Comparison of ENCODE assay signal across 1 cellular context in the genomic region with DNA sequence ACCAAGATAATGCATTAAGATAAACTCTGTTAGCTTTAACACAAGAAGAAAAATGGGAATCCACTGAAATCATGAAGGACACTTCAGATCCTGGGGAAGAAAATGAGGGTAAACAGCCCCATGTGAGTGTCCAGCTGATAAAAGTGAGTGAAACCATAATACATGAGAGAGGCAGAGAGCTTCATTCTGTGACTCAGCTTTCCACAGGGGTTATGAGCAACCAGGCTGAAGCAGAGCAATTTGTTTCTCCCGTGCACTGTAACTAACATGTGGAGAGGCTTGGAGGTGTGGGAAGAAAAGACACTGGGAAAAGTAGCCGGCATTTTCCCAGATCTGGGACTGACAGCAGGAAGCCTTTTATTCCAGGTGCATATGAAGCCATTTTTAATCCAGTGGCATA.
TF ChIP-seq lines count a peak whose summit lies in the region.

No MANE protein-coding gene starts in this region.

TF ChIP-seq in SK-N-SH, 30 proteins besides CTCF, POLR2A, EP300 and RAD21 (continued from another document):
- TF ChIP-seq, protein P1, sequence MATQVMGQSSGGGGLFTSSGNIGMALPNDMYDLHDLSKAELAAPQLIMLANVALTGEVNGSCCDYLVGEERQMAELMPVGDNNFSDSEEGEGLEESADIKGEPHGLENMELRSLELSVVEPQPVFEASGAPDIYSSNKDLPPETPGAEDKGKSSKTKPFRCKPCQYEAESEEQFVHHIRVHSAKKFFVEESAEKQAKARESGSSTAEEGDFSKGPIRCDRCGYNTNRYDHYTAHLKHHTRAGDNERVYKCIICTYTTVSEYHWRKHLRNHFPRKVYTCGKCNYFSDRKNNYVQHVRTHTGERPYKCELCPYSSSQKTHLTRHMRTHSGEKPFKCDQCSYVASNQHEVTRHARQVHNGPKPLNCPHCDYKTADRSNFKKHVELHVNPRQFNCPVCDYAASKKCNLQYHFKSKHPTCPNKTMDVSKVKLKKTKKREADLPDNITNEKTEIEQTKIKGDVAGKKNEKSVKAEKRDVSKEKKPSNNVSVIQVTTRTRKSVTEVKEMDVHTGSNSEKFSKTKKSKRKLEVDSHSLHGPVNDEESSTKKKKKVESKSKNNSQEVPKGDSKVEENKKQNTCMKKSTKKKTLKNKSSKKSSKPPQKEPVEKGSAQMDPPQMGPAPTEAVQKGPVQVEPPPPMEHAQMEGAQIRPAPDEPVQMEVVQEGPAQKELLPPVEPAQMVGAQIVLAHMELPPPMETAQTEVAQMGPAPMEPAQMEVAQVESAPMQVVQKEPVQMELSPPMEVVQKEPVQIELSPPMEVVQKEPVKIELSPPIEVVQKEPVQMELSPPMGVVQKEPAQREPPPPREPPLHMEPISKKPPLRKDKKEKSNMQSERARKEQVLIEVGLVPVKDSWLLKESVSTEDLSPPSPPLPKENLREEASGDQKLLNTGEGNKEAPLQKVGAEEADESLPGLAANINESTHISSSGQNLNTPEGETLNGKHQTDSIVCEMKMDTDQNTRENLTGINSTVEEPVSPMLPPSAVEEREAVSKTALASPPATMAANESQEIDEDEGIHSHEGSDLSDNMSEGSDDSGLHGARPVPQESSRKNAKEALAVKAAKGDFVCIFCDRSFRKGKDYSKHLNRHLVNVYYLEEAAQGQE (IDR thresholded peaks at IDR 0.05; ENCODE audit: low read depth, low read length), result no peak
- TF ChIP-seq ELF1 (IDR thresholded peaks at IDR 0.05), result no peak
- TF ChIP-seq, protein P2, sequence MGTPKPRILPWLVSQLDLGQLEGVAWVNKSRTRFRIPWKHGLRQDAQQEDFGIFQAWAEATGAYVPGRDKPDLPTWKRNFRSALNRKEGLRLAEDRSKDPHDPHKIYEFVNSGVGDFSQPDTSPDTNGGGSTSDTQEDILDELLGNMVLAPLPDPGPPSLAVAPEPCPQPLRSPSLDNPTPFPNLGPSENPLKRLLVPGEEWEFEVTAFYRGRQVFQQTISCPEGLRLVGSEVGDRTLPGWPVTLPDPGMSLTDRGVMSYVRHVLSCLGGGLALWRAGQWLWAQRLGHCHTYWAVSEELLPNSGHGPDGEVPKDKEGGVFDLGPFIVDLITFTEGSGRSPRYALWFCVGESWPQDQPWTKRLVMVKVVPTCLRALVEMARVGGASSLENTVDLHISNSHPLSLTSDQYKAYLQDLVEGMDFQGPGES (IDR thresholded peaks at IDR 0.05; ENCODE audit: low read depth, low read length), result no peak
- TF ChIP-seq RCOR1 (IDR thresholded peaks at IDR 0.05; ENCODE audit: low read length), result no peak
TF ChIP-seq in SK-N-SH: peak in this region for 0.
